8 cellular contexts compared by ENCODE assay signal in the genomic region with DNA sequence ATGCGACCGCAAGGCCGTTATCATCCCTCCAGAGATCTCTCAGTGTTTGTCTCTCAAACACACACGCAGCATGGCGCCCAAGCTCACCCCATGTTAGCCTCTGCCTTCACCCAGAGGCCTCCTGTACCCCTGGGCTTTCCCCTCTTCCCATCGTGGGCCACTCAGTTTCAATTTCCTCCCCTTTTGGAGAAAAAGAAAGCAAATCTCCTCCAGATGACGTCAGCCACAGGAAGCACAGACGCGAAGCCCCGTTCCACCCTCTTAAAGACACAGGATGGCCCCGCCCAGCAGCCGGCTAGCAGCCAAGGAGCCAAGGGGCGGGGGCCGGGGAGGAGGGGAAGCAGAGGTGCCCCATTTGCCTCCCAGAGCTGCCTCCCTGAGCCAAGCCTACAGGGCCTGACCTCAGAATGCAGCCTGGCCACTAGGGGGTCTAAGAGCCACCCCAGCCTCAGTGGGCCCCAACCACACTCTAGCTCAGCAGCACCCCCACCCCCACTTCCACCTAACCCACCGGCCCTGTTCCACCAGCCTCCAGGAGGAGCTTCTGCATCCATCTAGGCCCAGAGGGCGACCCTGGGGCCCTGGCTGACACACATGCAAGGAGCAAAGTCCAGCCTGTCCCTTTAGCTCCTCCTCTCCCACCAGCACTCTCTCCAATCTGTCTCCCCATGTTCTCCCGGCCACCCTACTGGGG. TPM values are rescaled to one million over a fixed set of nuclear protein-coding genes. Genes with fewer than 3 reads are reported as not detected.
DNase-seq lines count a peak whose midpoint lies in the region; FAIRE-seq and TF ChIP-seq lines count a peak whose summit lies in the region.

No MANE protein-coding gene starts in this region.

- H3K27ac Mint-ChIP-seq in activated naive CD4-positive, alpha-beta T cell treated with anti-CD3 and anti-CD28 coated beads, Interleukin-2, amount 10 ng/mL, durations not matched to agents 7 days and 5 days = peak overlapping the region; percentile 97

- peak; percentile 10; the same call in 1 of the 2 replicates for TF ChIP-seq POLR2A in H54 (IDR thresholded peaks at IDR 0.05; ENCODE audit: low read depth, low read length)
- TF ChIP-seq POLR2A in suprapubic skin (IDR thresholded peaks at IDR 0.05) = peak in 1 of 2 donors; percentile 79

- 6% methylated on average over 17 of the region's 17 CpGs for WGBS in suprapubic skin

- peak; percentile 60 for FAIRE-seq in H54 (lab: Jason Lieb, UNC)

- H3K9me3 ChIP-seq in suprapubic skin = no peaks in the 10 kb centered on the region

- TF ChIP-seq EP300 in suprapubic skin (IDR thresholded peaks at IDR 0.05) = no peak

- TF ChIP-seq CTCF in LNCaP clone FGC (IDR thresholded peaks at IDR 0.05; ENCODE audit: control insufficient read depth, extremely low read depth, insufficient read depth) (peak; percentile 42), suprapubic skin (IDR thresholded peaks at IDR 0.05) (peak in 1 of 2 donors; percentile 35)

- H3K36me3 Mint-ChIP-seq in activated naive CD4-positive, alpha-beta T cell treated with anti-CD3 and anti-CD28 coated beads, Interleukin-2, amount 10 ng/mL, durations not matched to agents 7 days and 5 days = peaks cover 33% of the 10 kb centered on the region

- H3K4me1 Mint-ChIP-seq in activated naive CD4-positive, alpha-beta T cell treated with anti-CD3 and anti-CD28 coated beads, Interleukin-2, amount 10 ng/mL, durations not matched to agents 7 days and 5 days = peaks cover 76% of the 10 kb centered on the region

- H3K9me3 Mint-ChIP-seq in activated naive CD4-positive, alpha-beta T cell treated with anti-CD3 and anti-CD28 coated beads, Interleukin-2, amount 10 ng/mL, durations not matched to agents 7 days and 5 days = no peaks in the 10 kb centered on the region

- in situ Hi-C loops in SK-MEL-5 (cut with HindIII; ENCODE audit: low pct_unique_long_range_greater_than_20kb, low sequenced_read_pairs) = no loop called here

- no peaks in the 10 kb centered on the region for H3K27me3 ChIP-seq in suprapubic skin

- peak overlapping the region; percentile 80 for H3K4me3 Mint-ChIP-seq in activated naive CD4-positive, alpha-beta T cell treated with anti-CD3 and anti-CD28 coated beads, Interleukin-2, amount 10 ng/mL, durations not matched to agents 7 days and 5 days

- H3K36me3 ChIP-seq in suprapubic skin = peaks cover 22% of the 10 kb centered on the region

- H3K4me1 ChIP-seq in suprapubic skin = peaks cover 55% of the 10 kb centered on the region

- DNase-seq in GDM1 (lab: John Stamatoyannopoulos, UW) = peak; percentile 92
- DNase-seq in H54 (ENCODE audit: insufficient read length, low spot score) = peak; percentile 85
- peak; percentile 57 for DNase-seq in LNCaP clone FGC (ENCODE audit: low read depth)
- DNase-seq in SK-MEL-5 (ENCODE audit: low read depth, low spot score) = peak; percentile 91
- DNase-seq in activated naive CD4-positive, alpha-beta T cell treated with anti-CD3 and anti-CD28 coated beads, Interleukin-2, amount 10 ng/mL, durations not matched to agents 7 days and 5 days = peak; percentile 97
- DNase-seq in glomerular endothelial cell (ENCODE audit: extremely low read depth, low read depth, low spot score) = peak; percentile 72
- DNase-seq in nucleus accumbens (lab: John Stamatoyannopoulos, UW) = peak; percentile 34 to 90 (median 76)
- peak; percentile 95 for DNase-seq in suprapubic skin (ENCODE audit: low spot score in 2 of 2)

- H3K27me3 Mint-ChIP-seq in activated naive CD4-positive, alpha-beta T cell treated with anti-CD3 and anti-CD28 coated beads, Interleukin-2, amount 10 ng/mL, durations not matched to agents 7 days and 5 days = no peaks in the 10 kb centered on the region

- CTCF ChIA-PET in activated naive CD4-positive, alpha-beta T cell treated with anti-CD3 and anti-CD28 coated beads, Interleukin-2, amount 10 ng/mL, durations not matched to agents 7 days and 5 days (lab: Charles Lee) = interaction anchor here (0.5 to 3.5 kb wide), 13 partner anchors 16 to 84 kb away, joined by 3 to 25 read pairs (median 4); a partner anchor contains a TSS

- H3K4me3 ChIP-seq in LNCaP clone FGC (ENCODE audit: low read depth, low read length) (peak overlapping the region; percentile 87), suprapubic skin (peak overlapping the region; percentile 68)

- H3K27ac ChIP-seq in suprapubic skin = peak overlapping the region; percentile 97

RNA-seq across cellular contexts. Expression of a gene that starts 26.5 kb away (rescaled TPM):
- total RNA-seq in SK-MEL-5 (2014; rRNA removed; shearing (Covaris generic)) = 5.5 and 7.7 TPM in 2 replicates
- 9.6 and 10.4 TPM in 2 replicates for polyA plus RNA-seq in SK-MEL-5 (2015; cell fraction: cytosol; rRNA removed)
- 22.9 and 24.8 TPM in 2 replicates for polyA plus RNA-seq in SK-MEL-5 (2015; cell fraction: nucleus; rRNA removed)
- 4.7 and 8.6 TPM in 2 replicates for total RNA-seq in glomerular endothelial cell
- 10 to 100 TPM in 2 of 4 donors, 1 to 10 TPM in 2; 8.7 to 12.7 (median 10.2) TPM for total RNA-seq in suprapubic skin

RNA-seq across cellular contexts. Expression of a gene that starts 30.9 kb away (rescaled TPM):
- total RNA-seq in SK-MEL-5 (2014; rRNA removed; shearing (Covaris generic)) = 120 and 131 TPM in 2 replicates
- polyA plus RNA-seq in SK-MEL-5 (2015; cell fraction: cytosol; rRNA removed) = 223 and 243 TPM in 2 replicates
- polyA plus RNA-seq in SK-MEL-5 (2015; cell fraction: nucleus; rRNA removed) = 37.2 and 40.6 TPM in 2 replicates
- 297 and 305 TPM in 2 replicates for total RNA-seq in glomerular endothelial cell
- 10 to 100 TPM; 60.1 to 98.0 (median 87.3) TPM for total RNA-seq in suprapubic skin

RNA-seq across cellular contexts. Expression of a gene that starts 33.0 kb away (rescaled TPM):
- total RNA-seq in SK-MEL-5 (2014; rRNA removed; shearing (Covaris generic)) = 412 and 439 TPM in 2 replicates
- 246 and 431 TPM in 2 replicates for polyA plus RNA-seq in SK-MEL-5 (2015; cell fraction: cytosol; rRNA removed)
- polyA plus RNA-seq in SK-MEL-5 (2015; cell fraction: nucleus; rRNA removed) = 46.9 and 68.6 TPM in 2 replicates
- 390 and 429 TPM in 2 replicates for total RNA-seq in glomerular endothelial cell
- total RNA-seq in suprapubic skin = 100 to 1,000 TPM; 122 to 281 (median 190) TPM

RNA-seq across cellular contexts. Expression of a gene that starts 33.2 kb away (rescaled TPM):
- 41.6 and 43.8 TPM in 2 replicates for total RNA-seq in SK-MEL-5 (2014; rRNA removed; shearing (Covaris generic))
- 43.9 and 45.9 TPM in 2 replicates for polyA plus RNA-seq in SK-MEL-5 (2015; cell fraction: cytosol; rRNA removed)
- polyA plus RNA-seq in SK-MEL-5 (2015; cell fraction: nucleus; rRNA removed) = 14.8 and 17.1 TPM in 2 replicates
- total RNA-seq in glomerular endothelial cell (10.8 and 12.7 TPM in 2 replicates), suprapubic skin (10 to 100 TPM in 3 of 4 donors, 1 to 10 TPM in 1; 6.4 to 18.7 (median 13.6) TPM)

RNA-seq across cellular contexts. Expression of a gene that starts 43.2 kb away (rescaled TPM):
- total RNA-seq in SK-MEL-5 (2014; rRNA removed; shearing (Covaris generic)) = 4.9 and 7.4 TPM in 2 replicates
- 8.5 and 20.2 TPM in 2 replicates for polyA plus RNA-seq in SK-MEL-5 (2015; cell fraction: cytosol; rRNA removed)
- 105 and 138 TPM in 2 replicates for polyA plus RNA-seq in SK-MEL-5 (2015; cell fraction: nucleus; rRNA removed)
- total RNA-seq in glomerular endothelial cell (35.3 and 35.4 TPM in 2 replicates), suprapubic skin (100 to 1,000 TPM; 188 to 384 (median 220) TPM)

Comparison
In these comparisons a context has a peak if more than half of its experiments do, and no peak if none do; other contexts are left out.
1. Peak in every context shown above with its lines: DNase-seq, H3K4me3 ChIP-seq and H3K27ac ChIP-seq.